8 cellular contexts compared by ENCODE assay signal in the genomic region with DNA sequence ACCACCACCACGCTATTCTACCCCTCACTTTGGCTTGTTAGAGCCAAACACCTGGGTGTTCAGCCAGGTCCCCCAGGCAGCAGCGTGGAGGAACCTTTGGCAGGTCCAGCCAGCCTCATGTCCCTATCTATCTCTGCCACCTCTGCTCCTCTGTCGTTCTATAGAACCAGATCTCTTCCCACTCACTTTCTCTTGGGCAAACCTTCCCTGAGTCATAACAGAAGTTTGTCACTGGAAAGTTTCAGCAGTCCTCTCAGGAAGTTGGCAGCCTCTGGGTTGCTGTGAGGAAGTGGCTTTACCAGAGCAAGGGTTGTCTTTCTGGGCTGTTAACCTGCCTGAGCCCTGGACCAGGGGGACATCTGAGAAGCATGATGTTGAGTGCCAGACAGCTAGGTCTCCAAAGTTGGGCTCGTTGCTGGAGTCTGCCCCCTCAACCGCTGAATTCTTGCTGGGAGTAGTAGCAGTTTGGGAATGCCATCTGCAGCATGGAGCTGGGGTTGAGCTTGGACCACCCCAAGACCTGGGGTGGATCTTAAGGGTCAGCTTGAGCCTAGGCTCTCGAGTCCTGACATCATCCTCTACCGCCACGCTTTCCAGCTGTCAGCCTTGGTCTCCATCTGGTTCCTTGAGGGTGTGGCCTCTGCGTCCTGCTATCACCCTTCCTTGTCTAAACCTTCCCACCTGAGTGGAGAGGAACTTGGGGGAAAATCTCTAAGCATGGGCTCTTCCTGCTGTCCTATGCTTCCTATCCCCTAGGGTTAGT. TPM values are rescaled to one million over a fixed set of nuclear protein-coding genes. Genes with fewer than 3 reads are reported as not detected.
A peak's percentile ranks its signal among the peaks of the same experiment; 100 is the strongest.
DNase-seq lines count a peak whose midpoint lies in the region; ATAC-seq and TF ChIP-seq lines count a peak whose summit lies in the region.

No MANE protein-coding gene starts in this region.

- H3K27me3 ChIP-seq in ovary: no peaks in the 10 kb centered on the region

- H3K27me3 Mint-ChIP-seq in activated CD8-positive, alpha-beta T cell treated with anti-CD3 and anti-CD28 coated beads, Interleukin-2, amount 10 ng/mL, durations not matched to agents 7 days and 5 days (ENCODE audit: low read depth): no peaks in the 10 kb centered on the region

- POLR2A ChIA-PET in activated CD8-positive, alpha-beta T cell treated with anti-CD3 and anti-CD28 coated beads, Interleukin-2, amount 10 ng/mL, durations not matched to agents 7 days and 5 days (lab: Charles Lee): interaction anchor here (0.9 to 19.5 kb wide), 5 partner anchors 10 to 154 kb away, joined by 3 to 409 read pairs (median 10); a partner anchor contains a TSS

- peak overlapping the region; percentile 91 for H3K27ac Mint-ChIP-seq in activated CD8-positive, alpha-beta T cell treated with anti-CD3 and anti-CD28 coated beads, Interleukin-2, amount 10 ng/mL, durations not matched to agents 7 days and 5 days

- DNase-seq in DMS53 treated with DMSO at 0.1 percent for 48 hours (lab: John Stamatoyannopoulos, UW; ENCODE audit: unreplicated experiment): peak; percentile 45
- peak; percentile 66 for DNase-seq in LoVo (ENCODE audit: low spot score)
- DNase-seq in activated CD8-positive, alpha-beta T cell treated with anti-CD3 and anti-CD28 coated beads, Interleukin-2, amount 10 ng/mL, durations not matched to agents 7 days and 5 days: no peak
- DNase-seq in fibroblast of pulmonary artery (ENCODE audit: low read depth): peak; percentile 40
- peak in 1 of 5 donors; percentile 28 for DNase-seq in ovary

- H3K9me3 ChIP-seq in ovary: no peaks in the 10 kb centered on the region

- peaks cover 84% of the 10 kb centered on the region for H3K36me3 Mint-ChIP-seq in activated CD8-positive, alpha-beta T cell treated with anti-CD3 and anti-CD28 coated beads, Interleukin-2, amount 10 ng/mL, durations not matched to agents 7 days and 5 days (ENCODE audit: low read depth)

- H3K27ac ChIP-seq in ovary: peak overlapping the region; percentile 62 to 96

- H3K4me1 Mint-ChIP-seq in activated CD8-positive, alpha-beta T cell treated with anti-CD3 and anti-CD28 coated beads, Interleukin-2, amount 10 ng/mL, durations not matched to agents 7 days and 5 days (ENCODE audit: low read depth): peaks cover 85% of the 10 kb centered on the region

- 33 to 44% (median 42%) methylated on average over 9 of the region's 9 CpGs for WGBS in ovary, 3 donors

- no peak for TF ChIP-seq POLR2A in ovary (IDR thresholded peaks at IDR 0.05)

- no peak for TF ChIP-seq CTCF in fibroblast of pulmonary artery (IDR thresholded peaks at IDR 0.05; ENCODE audit: low read length, missing control alignments)
- no peak for TF ChIP-seq CTCF in ovary (IDR thresholded peaks at IDR 0.05)

- H3K4me3 Mint-ChIP-seq in activated CD8-positive, alpha-beta T cell treated with anti-CD3 and anti-CD28 coated beads, Interleukin-2, amount 10 ng/mL, durations not matched to agents 7 days and 5 days: peak overlapping the region; percentile 89

- CTCF ChIA-PET in activated CD8-positive, alpha-beta T cell treated with anti-CD3 and anti-CD28 coated beads, Interleukin-2, amount 10 ng/mL, durations not matched to agents 7 days and 5 days (lab: Charles Lee): interaction anchor here (1.2 to 9.1 kb wide), 11 partner anchors 10 to 134 kb away, joined by 4 to 206 read pairs (median 6); a partner anchor contains a TSS

- peaks cover 6% of the 10 kb centered on the region for H3K4me1 ChIP-seq in ovary (ENCODE audit: insufficient read depth)

- H3K36me3 ChIP-seq in ovary: no peaks in the 10 kb centered on the region

- H3K4me3 ChIP-seq in fibroblast of pulmonary artery (replicated peaks; ENCODE audit: low read depth, low read length): peak overlapping the region; percentile 81
- H3K4me3 ChIP-seq in ovary: peak overlapping the region; percentile 80

- ATAC-seq in activated CD8-positive, alpha-beta T cell treated with anti-CD3 and anti-CD28 coated beads, Interleukin-2, amount 10 ng/mL, durations not matched to agents 7 days and 5 days: no peak
- ATAC-seq in GM19467 (IDR thresholded peaks at IDR 0.05; ENCODE audit: unreplicated experiment) (no peak), GM19023 (IDR thresholded peaks at IDR 0.05; ENCODE audit: unreplicated experiment) (no peak), HG02970 (IDR thresholded peaks at IDR 0.05; ENCODE audit: low FRiP score, unreplicated experiment) (no peak)

- TF ChIP-seq EP300 in ovary (IDR thresholded peaks at IDR 0.05): no peak

- H3K9me3 Mint-ChIP-seq in activated CD8-positive, alpha-beta T cell treated with anti-CD3 and anti-CD28 coated beads, Interleukin-2, amount 10 ng/mL, durations not matched to agents 7 days and 5 days (ENCODE audit: insufficient read depth): no peaks in the 10 kb centered on the region

- intact Hi-C loops in ovary (cut with DNase I): no loop called here

RNA-seq across cellular contexts. Expression of a gene that starts 0.9 kb away (rescaled TPM):
- 100 to 1,000 TPM; 795 to 814 TPM for total RNA-seq in activated CD8-positive, alpha-beta T cell treated with anti-CD3 and anti-CD28 coated beads, Interleukin-2, amount 10 ng/mL, durations not matched to agents 7 days and 5 days
- total RNA-seq in ovary: 100 to 1,000 TPM in 1 of 7 donors, 10 to 100 TPM in 6; 18.6 to 117 (median 58.3) TPM
- polyA plus RNA-seq in ovary: 100 to 1,000 TPM in 1 of 2 donors, 10 to 100 TPM in 1; 57.8 to 242 TPM

RNA-seq across cellular contexts. Expression of a gene that starts 27.4 kb away (rescaled TPM):
- 10 to 100 TPM; 34.4 to 40.9 TPM for total RNA-seq in activated CD8-positive, alpha-beta T cell treated with anti-CD3 and anti-CD28 coated beads, Interleukin-2, amount 10 ng/mL, durations not matched to agents 7 days and 5 days
- 10 to 100 TPM; 17.3 to 37.0 (median 28.8) TPM for total RNA-seq in ovary
- 10 to 100 TPM in 1 of 2 donors, 1 to 10 TPM in 1; 3.6 to 25.1 TPM for polyA plus RNA-seq in ovary

RNA-seq across cellular contexts. Expression of a gene that starts 38.7 kb away (rescaled TPM):
- total RNA-seq in activated CD8-positive, alpha-beta T cell treated with anti-CD3 and anti-CD28 coated beads, Interleukin-2, amount 10 ng/mL, durations not matched to agents 7 days and 5 days: 1,000 to 10,000 TPM; 1,112 to 1,180 TPM
- 1 to 10 TPM in 6 of 7 donors, not detected in 1; 1.3 to 6.2 (median 2.9) TPM for total RNA-seq in ovary
- 10 to 100 TPM in 1 of 2 donors, 1 to 10 TPM in 1; 7.1 to 45.5 TPM for polyA plus RNA-seq in ovary

RNA-seq across cellular contexts. Expression of a gene that starts 45.0 kb away (rescaled TPM):
- total RNA-seq in activated CD8-positive, alpha-beta T cell treated with anti-CD3 and anti-CD28 coated beads, Interleukin-2, amount 10 ng/mL, durations not matched to agents 7 days and 5 days: 10 to 100 TPM; 48.7 to 49.1 TPM
- total RNA-seq in ovary: 1 to 10 TPM; 2.3 to 8.4 (median 4.0) TPM
- 1 to 10 TPM; 2.0 to 4.4 TPM for polyA plus RNA-seq in ovary

Comparison
In these comparisons a context has a peak if more than half of its experiments do, and no peak if none do; other contexts are left out.
1. RNA of a gene that starts 0.9 kb away (total RNA-seq): 795 to 814 TPM in activated CD8-positive, alpha-beta T cell treated with anti-CD3 and anti-CD28 coated beads, Interleukin-2, amount 10 ng/mL, durations not matched to agents 7 days and 5 days; 18.6 to 117 TPM in ovary; every median in the first group is over 4 times any median in the second.
2. RNA of a gene that starts 38.7 kb away (total RNA-seq): 1,112 to 1,180 TPM in activated CD8-positive, alpha-beta T cell treated with anti-CD3 and anti-CD28 coated beads, Interleukin-2, amount 10 ng/mL, durations not matched to agents 7 days and 5 days; 1.3 to 6.2 TPM in ovary; every median in the first group is over 100 times any median in the second.